In the genomic region with DNA sequence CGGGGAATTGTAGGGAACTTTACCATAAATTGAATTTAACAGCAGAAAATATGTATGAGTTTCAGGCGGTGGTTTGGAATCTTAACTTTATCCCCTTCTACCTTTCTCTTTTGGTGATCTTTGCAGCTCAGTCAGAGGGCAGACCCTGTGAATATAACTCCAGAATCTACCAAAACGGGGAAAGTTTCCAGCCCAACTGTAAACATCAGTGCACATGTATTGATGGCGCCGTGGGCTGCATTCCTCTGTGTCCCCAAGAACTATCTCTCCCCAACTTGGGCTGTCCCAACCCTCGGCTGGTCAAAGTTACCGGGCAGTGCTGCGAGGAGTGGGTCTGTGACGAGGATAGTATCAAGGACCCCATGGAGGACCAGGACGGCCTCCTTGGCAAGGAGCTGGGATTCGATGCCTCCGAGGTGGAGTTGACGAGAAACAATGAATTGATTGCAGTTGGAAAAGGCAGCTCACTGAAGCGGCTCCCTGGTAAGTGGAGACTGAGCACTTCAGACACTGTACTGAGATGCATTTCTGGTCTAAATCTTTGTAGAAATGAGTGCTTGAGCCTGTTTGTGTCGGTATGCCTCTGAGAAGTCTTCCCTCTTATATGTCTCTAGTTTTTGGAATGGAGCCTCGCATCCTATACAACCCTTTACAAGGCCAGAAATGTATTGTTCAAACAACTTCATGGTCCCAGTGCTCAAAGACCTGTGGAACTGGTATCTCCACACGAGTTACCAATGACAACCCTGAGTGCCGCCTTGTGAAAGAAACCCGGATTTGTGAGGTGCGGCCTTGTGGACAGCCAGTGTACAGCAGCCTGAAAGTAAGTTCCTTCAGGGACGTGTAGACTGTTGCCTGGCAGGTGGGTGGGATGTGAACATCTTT, we compare ENCODE assay signal across 8 cellular contexts. TPM values are rescaled to one million over a fixed set of nuclear protein-coding genes. Genes with fewer than 3 reads are reported as not detected.
A peak's percentile ranks its signal among the peaks of the same experiment; 100 is the strongest.
DNase-seq lines count a peak whose midpoint lies in the region; ATAC-seq and TF ChIP-seq lines count a peak whose summit lies in the region.

No MANE protein-coding gene starts in this region.

- peak in 1 of 2 donors; percentile 70 for ATAC-seq in upper lobe of left lung (ENCODE audit: low FRiP score in 2 of 2)
- no peak for ATAC-seq in GM18909 (IDR thresholded peaks at IDR 0.05; ENCODE audit: poor library complexity, unreplicated experiment)
- ATAC-seq in HG02759 (IDR thresholded peaks at IDR 0.05; ENCODE audit: unreplicated experiment) = no peak

- peak overlapping the region; percentile 13 for H3K4me3 Mint-ChIP-seq in activated CD4-positive, alpha-beta memory T cell treated with anti-CD3 and anti-CD28 coated beads, Interleukin-2, amount 10 ng/mL, durations not matched to agents 7 days and 5 days
- no peak overlapping the region for H3K4me3 Mint-ChIP-seq in activated CD4-positive, alpha-beta memory T cell treated with anti-CD3 and anti-CD28 coated beads for 36 hours

- no peak for TF ChIP-seq EP300 in upper lobe of left lung (IDR thresholded peaks at IDR 0.05)

- CTCF ChIA-PET in activated CD4-positive, alpha-beta memory T cell treated with anti-CD3 and anti-CD28 coated beads, Interleukin-2, amount 10 ng/mL, durations not matched to agents 7 days and 5 days (lab: Charles Lee) = interaction anchor here (0.9 to 1.5 kb wide), 4 partner anchors 9 to 18 kb away, joined by 3 to 5 read pairs (median 3); no protein-coding TSS in a partner anchor
- CTCF ChIA-PET in activated CD4-positive, alpha-beta memory T cell treated with anti-CD3 and anti-CD28 coated beads for 36 hours (lab: Charles Lee) = interaction anchor here (0.6 to 2.2 kb wide), 7 partner anchors 39 to 520 kb away, joined by 3 to 11 read pairs (median 3); a partner anchor contains a TSS

- H3K36me3 Mint-ChIP-seq in activated CD4-positive, alpha-beta memory T cell treated with anti-CD3 and anti-CD28 coated beads, Interleukin-2, amount 10 ng/mL, durations not matched to agents 7 days and 5 days (ENCODE audit: low read depth) = no peaks in the 10 kb centered on the region
- no peaks in the 10 kb centered on the region for H3K36me3 Mint-ChIP-seq in activated CD4-positive, alpha-beta memory T cell treated with anti-CD3 and anti-CD28 coated beads for 36 hours

- no peak for TF ChIP-seq POLR2A in upper lobe of left lung (IDR thresholded peaks at IDR 0.05)

- H3K27me3 ChIP-seq in brain microvascular endothelial cell (replicated peaks) (no peaks in the 10 kb centered on the region), upper lobe of left lung (peaks cover 0 to 3% (median 1%) of the 10 kb centered on the region in 4 donors)

- no peak overlapping the region for H3K27ac Mint-ChIP-seq in activated CD4-positive, alpha-beta memory T cell treated with anti-CD3 and anti-CD28 coated beads, Interleukin-2, amount 10 ng/mL, durations not matched to agents 7 days and 5 days
- H3K27ac Mint-ChIP-seq in activated CD4-positive, alpha-beta memory T cell treated with anti-CD3 and anti-CD28 coated beads for 36 hours = no peak overlapping the region

- H3K9me3 Mint-ChIP-seq in activated CD4-positive, alpha-beta memory T cell treated with anti-CD3 and anti-CD28 coated beads, Interleukin-2, amount 10 ng/mL, durations not matched to agents 7 days and 5 days = no peaks in the 10 kb centered on the region
- no peaks in the 10 kb centered on the region for H3K9me3 Mint-ChIP-seq in activated CD4-positive, alpha-beta memory T cell treated with anti-CD3 and anti-CD28 coated beads for 36 hours

- H3K27me3 Mint-ChIP-seq in activated CD4-positive, alpha-beta memory T cell treated with anti-CD3 and anti-CD28 coated beads, Interleukin-2, amount 10 ng/mL, durations not matched to agents 7 days and 5 days = peaks cover 69% of the 10 kb centered on the region
- H3K27me3 Mint-ChIP-seq in activated CD4-positive, alpha-beta memory T cell treated with anti-CD3 and anti-CD28 coated beads for 36 hours = peaks cover 60% of the 10 kb centered on the region

- POLR2A ChIA-PET in activated CD4-positive, alpha-beta memory T cell treated with anti-CD3 and anti-CD28 coated beads, Interleukin-2, amount 10 ng/mL, durations not matched to agents 7 days and 5 days (lab: Charles Lee) = no interaction called here
- POLR2A ChIA-PET in activated CD4-positive, alpha-beta memory T cell treated with anti-CD3 and anti-CD28 coated beads for 36 hours (lab: Charles Lee) = no interaction called here

- H3K4me1 ChIP-seq in upper lobe of left lung = peaks cover 9 to 61% (median 26%) of the 10 kb centered on the region in 4 donors

- H3K36me3 ChIP-seq in brain microvascular endothelial cell (replicated peaks) (peaks cover 28% of the 10 kb centered on the region), upper lobe of left lung (peaks cover 0 to 27% (median 2%) of the 10 kb centered on the region in 4 donors)

- H3K9me3 ChIP-seq in upper lobe of left lung = no peaks in the 10 kb centered on the region

- TF ChIP-seq CTCF in brain microvascular endothelial cell (IDR thresholded peaks at IDR 0.05; ENCODE audit: low read depth, low read length, missing control alignments) (peak; percentile 67), upper lobe of left lung (IDR thresholded peaks at IDR 0.05) (peak; percentile 24 to 69 (median 52))

- H3K4me3 ChIP-seq in brain microvascular endothelial cell (ENCODE audit: low read depth, low read length) = peak overlapping the region; percentile 97
- peak overlapping the region; percentile 70 to 76 (median 74) for H3K4me3 ChIP-seq in upper lobe of left lung

- H3K4me1 Mint-ChIP-seq in activated CD4-positive, alpha-beta memory T cell treated with anti-CD3 and anti-CD28 coated beads, Interleukin-2, amount 10 ng/mL, durations not matched to agents 7 days and 5 days = peaks cover 20% of the 10 kb centered on the region
- H3K4me1 Mint-ChIP-seq in activated CD4-positive, alpha-beta memory T cell treated with anti-CD3 and anti-CD28 coated beads for 36 hours (ENCODE audit: low read depth) = peaks cover 28% of the 10 kb centered on the region

- intact Hi-C loops in activated CD4-positive, alpha-beta memory T cell treated with anti-CD3 and anti-CD28 coated beads for 36 hours (cut with micrococcal nuclease) = loop anchor here (1.0 to 5.0 kb wide), 2 partner anchors 120 to 274 kb away; no protein-coding TSS in a partner anchor

- H3K27ac ChIP-seq in brain microvascular endothelial cell (peak overlapping the region; percentile 99), upper lobe of left lung (peak overlapping the region; percentile 93 to 97 (median 94))

- in situ Hi-C loops in brain microvascular endothelial cell (cut with HindIII; ENCODE audit: low pct_ligation_motif_present, low sequenced_read_pairs) = no loop called here

- 53 to 62% methylated on average over 15 to 21 of the region's 21 CpGs for WGBS in upper lobe of left lung, 2 donors

- no peak for DNase-seq in activated CD4-positive, alpha-beta memory T cell treated with anti-CD3 and anti-CD28 coated beads, Interleukin-2, amount 10 ng/mL, durations not matched to agents 7 days and 5 days
- no peak for DNase-seq in activated CD4-positive, alpha-beta memory T cell treated with anti-CD3 and anti-CD28 coated beads for 36 hours
- DNase-seq in brain microvascular endothelial cell = peak; percentile 81
- DNase-seq in kidney tubule cell (ENCODE audit: low spot score) = peak; percentile 84
- DNase-seq in upper lobe of left lung = peak in 1 of 2 donors; percentile 90
- DNase-seq in T1000 (lab: John Stamatoyannopoulos, UW) = no peak

RNA-seq across cellular contexts. Expression of a gene that starts 1.5 kb away (rescaled TPM):
- not detected for total RNA-seq in activated CD4-positive, alpha-beta memory T cell treated with anti-CD3 and anti-CD28 coated beads, Interleukin-2, amount 10 ng/mL, durations not matched to agents 7 days and 5 days
- not detected for total RNA-seq in activated CD4-positive, alpha-beta memory T cell treated with anti-CD3 and anti-CD28 coated beads for 36 hours
- 100 to 1,000 TPM; 103 to 249 (median 162) TPM for total RNA-seq in upper lobe of left lung

Comparison
In these comparisons a context has a peak if more than half of its experiments do, and no peak if none do; other contexts are left out.
1. DNase-seq: peak in brain microvascular endothelial cell (single experiment) and kidney tubule cell (single experiment); none in activated CD4-positive, alpha-beta memory T cell treated with anti-CD3 and anti-CD28 coated beads, Interleukin-2, amount 10 ng/mL, durations not matched to agents 7 days and 5 days (single experiment), activated CD4-positive, alpha-beta memory T cell treated with anti-CD3 and anti-CD28 coated beads for 36 hours (single experiment) and T1000 (single experiment).
2. RNA of a gene that starts 1.5 kb away (total RNA-seq): 103 to 249 TPM in upper lobe of left lung; not detected in activated CD4-positive, alpha-beta memory T cell treated with anti-CD3 and anti-CD28 coated beads, Interleukin-2, amount 10 ng/mL, durations not matched to agents 7 days and 5 days and not detected in activated CD4-positive, alpha-beta memory T cell treated with anti-CD3 and anti-CD28 coated beads for 36 hours; every median in the first group is over 100 times any median in the second.